ENCODE assay signal across 1 cellular context in genomic region chrX:39818750-39819149, GRCh38.
TF ChIP-seq lines count a peak whose summit lies in the region.

No MANE protein-coding gene starts in this region.

TF ChIP-seq in H1, 55 proteins besides CTCF, POLR2A, EP300 and RAD21:
- TF ChIP-seq ZNF274 (IDR thresholded peaks at IDR 0.05; ENCODE audit: borderline replicate concordance, extremely low read depth, low read length) (no peak), SRF (IDR thresholded peaks at IDR 0.05; ENCODE audit: low read depth, low read length) (no peak), BCL11A (IDR thresholded peaks at IDR 0.05; ENCODE audit: low read depth in 2 of 2, low read length in 2 of 2) (no peak), SUZ12 (IDR thresholded peaks at IDR 0.05; ENCODE audit: low read length) (no peak), CHD1 (IDR thresholded peaks at IDR 0.05; ENCODE audit: low read depth, low read length) (no peak), POU5F1 (IDR thresholded peaks at IDR 0.05; ENCODE audit: low read depth, low read length) (no peak)
